Comparison of ENCODE assay signal across 10 cellular contexts in the genomic region with DNA sequence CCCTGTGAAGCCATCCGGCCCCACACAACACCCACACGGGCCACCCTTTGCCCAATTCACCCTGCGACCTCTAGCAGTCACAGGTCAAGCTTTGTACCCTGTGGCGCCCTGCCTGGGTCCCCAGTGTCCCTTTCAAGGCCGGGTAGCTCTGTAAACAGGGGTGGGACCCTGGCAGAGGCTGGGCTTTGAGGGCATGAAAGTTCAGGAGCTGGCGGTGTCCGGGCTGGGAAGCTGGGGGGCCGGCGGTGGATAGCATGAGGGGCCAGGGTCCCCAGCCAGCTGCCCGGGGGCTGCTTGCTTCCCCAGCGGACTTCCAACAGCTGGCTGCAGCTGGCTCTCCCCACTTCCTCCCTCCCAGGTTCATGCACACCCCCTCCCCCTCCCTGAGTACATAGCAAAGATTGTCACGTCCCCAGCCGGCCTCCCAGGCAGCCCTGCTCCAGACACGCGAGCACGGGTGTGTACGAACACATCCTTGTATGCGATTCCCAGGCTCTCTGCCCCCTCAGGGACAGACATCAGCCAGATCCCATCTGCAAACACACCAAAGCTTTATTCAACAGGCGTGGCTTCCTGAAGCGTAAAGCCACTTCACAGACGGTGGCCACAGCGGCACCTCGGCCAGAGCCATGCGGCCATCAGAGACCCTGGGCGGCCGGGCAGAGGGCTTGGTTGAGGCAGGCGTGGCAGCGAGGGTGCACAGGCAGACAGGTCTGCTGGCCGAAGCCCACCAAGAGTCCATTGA. TPM values are rescaled to one million over a fixed set of nuclear protein-coding genes. Genes with fewer than 3 reads are reported as not detected.
DNase-seq lines count a peak whose midpoint lies in the region.
"Had no signal": no experiment of that assay in that cellular context is flagged by ENCODE, and none has a peak within 500 bp of the region (broad histone marks: within the 10 kb centered on the region; RNA-seq: fewer than 3 reads in every experiment).

No MANE protein-coding gene starts in this region.

- peak overlapping the region; percentile 46 for H2BK12ac ChIP-seq in neuronal stem cell (ENCODE audit: low read length)

- no peak overlapping the region for H3K14ac ChIP-seq in neuronal stem cell (ENCODE audit: low read length)

- H4K20me1 ChIP-seq in BLaER1, result no peaks in the 10 kb centered on the region

- DNase-seq in NT2/D1 (ENCODE audit: low read depth, low spot score), result no peak
- DNase-seq in fibroblast of gingiva (ENCODE audit: low read depth), result peak; percentile 83
- no peak for DNase-seq in neuronal stem cell (ENCODE audit: low spot score)
- DNase-seq in HK-2 (ENCODE audit: unreplicated experiment), result no peak
- no peak for DNase-seq in COLO829 (ENCODE audit: low spot score)
- no peak for DNase-seq in activated naive CD4-positive, alpha-beta T cell treated with anti-CD3 and anti-CD28 coated beads, Interleukin-2, amount 50 U/mL, for 16 hours
- DNase-seq in stimulated activated CD4-positive, alpha-beta T cell treated with anti-CD3 and anti-CD28 coated beads, Interleukin-2, amount 100 ng/mL, for 24 hours, result no peak
- DNase-seq: RPMI8226 had no signal

- H2AK5ac ChIP-seq in neuronal stem cell (ENCODE audit: low read depth, low read length), result no peak overlapping the region

- no peak overlapping the region for H2BK120ac ChIP-seq in neuronal stem cell (ENCODE audit: low read depth, low read length)

- no peak overlapping the region for H2AFZ ChIP-seq in neuronal stem cell (ENCODE audit: low read length)

- no CpG with 5 or more reads among the region's 29 CpGs for WGBS in neuronal stem cell (ENCODE audit: extremely low coverage in 2 of 2, insufficient read length in 2 of 2, insufficient replicate concordance in 1 of 2), 2 donors

- H4K91ac ChIP-seq in neuronal stem cell (ENCODE audit: low read depth, low read length, poor library complexity), result no peak overlapping the region

- H3K4me3 ChIP-seq in BLaER1 (peak overlapping the region; percentile 29; the same call in 1 of the 2 replicates), NT2/D1 (ENCODE audit: insufficient read length, low read depth) (no peak overlapping the region), neuronal stem cell (ENCODE audit: low read length in 2 of 2) (no peak overlapping the region)

- H3K4me1 ChIP-seq in BLaER1 (peaks cover 98% of the 10 kb centered on the region), NT2/D1 (ENCODE audit: insufficient read depth, insufficient read length) (peaks cover 51% of the 10 kb centered on the region), neuronal stem cell (ENCODE audit: control insufficient read depth in 2 of 2, insufficient read depth in 1 of 2, low read depth in 1 of 2, low read length in 2 of 2) (peaks cover 4 to 19% of the 10 kb centered on the region in 2 donors)

- H3K18ac ChIP-seq in neuronal stem cell (ENCODE audit: low read length), result no peak overlapping the region

- peak overlapping the region; percentile 85 for H3K23ac ChIP-seq in neuronal stem cell (ENCODE audit: low read depth, low read length, poor library complexity)

- H3K27ac ChIP-seq in BLaER1 (peak overlapping the region; percentile 82), neuronal stem cell (replicated peaks; ENCODE audit: low read length) (no peak overlapping the region)

- no peak overlapping the region for H3K4ac ChIP-seq in neuronal stem cell (ENCODE audit: low read length)

- peak overlapping the region; percentile 94 for H3K4me2 ChIP-seq in BLaER1
- H3K4me2 ChIP-seq in neuronal stem cell (ENCODE audit: insufficient read depth, low read length, poor library complexity, severe bottlenecking), result no peak overlapping the region

- peaks cover 13% of the 10 kb centered on the region for H3K36me3 ChIP-seq in BLaER1
- H3K36me3 ChIP-seq in NT2/D1 (ENCODE audit: insufficient read depth, insufficient read length, low read length), result peaks cover 43% of the 10 kb centered on the region
- H3K36me3 ChIP-seq in neuronal stem cell (replicated peaks in 1 of 2; ENCODE audit: control insufficient read depth in 2 of 2, insufficient read depth in 2 of 2, low read length in 2 of 2), result peaks cover 0 to 6% of the 10 kb centered on the region in 2 donors

- no peaks in the 10 kb centered on the region for H3K27me3 ChIP-seq in BLaER1
- no peaks in the 10 kb centered on the region for H3K27me3 ChIP-seq in NT2/D1 (ENCODE audit: insufficient read depth, insufficient read length)
- no peaks in the 10 kb centered on the region for H3K27me3 ChIP-seq in neuronal stem cell (ENCODE audit: control insufficient read depth in 3 of 3, insufficient read depth in 3 of 3, low read depth in 1 of 3, low read length in 3 of 3)

- peak overlapping the region; percentile 69 for H3K9ac ChIP-seq in BLaER1
- H3K9ac ChIP-seq in NT2/D1 (ENCODE audit: insufficient read length, low read depth), result peak overlapping the region; percentile 69
- H3K9ac ChIP-seq in neuronal stem cell (ENCODE audit: low read depth, low read length, poor library complexity), result peak overlapping the region; percentile 63

- peak overlapping the region; percentile 37 for H2BK15ac ChIP-seq in neuronal stem cell (ENCODE audit: low read length)

- H4K8ac ChIP-seq in neuronal stem cell (ENCODE audit: low read depth, low read length), result no peak overlapping the region

- H3K9me3 ChIP-seq in BLaER1 (no peaks in the 10 kb centered on the region), NT2/D1 (ENCODE audit: insufficient read depth, low read length) (no peaks in the 10 kb centered on the region), neuronal stem cell (replicated peaks in 1 of 2; ENCODE audit: control insufficient read depth in 2 of 2, insufficient read depth in 1 of 2, low read depth in 1 of 2, low read length in 2 of 2) (no peaks in the 10 kb centered on the region)

- H2BK5ac ChIP-seq in neuronal stem cell (ENCODE audit: low read length), result no peak overlapping the region

- peaks cover 5% of the 10 kb centered on the region for H3K79me1 ChIP-seq in neuronal stem cell (ENCODE audit: low read depth, low read length)

RNA-seq across cellular contexts. Expression of a gene that starts 8.2 kb away (rescaled TPM):
- 28.2 TPM for polyA plus RNA-seq in neuronal stem cell (2013, experiment 1 of 2)
- polyA plus RNA-seq in neuronal stem cell (2013, experiment 2 of 2), result 27.7 TPM

RNA-seq across cellular contexts. Expression of a gene that starts 8.3 kb away (rescaled TPM):
- 54.6 TPM for polyA plus RNA-seq in neuronal stem cell (2013, experiment 1 of 2)
- 53.2 TPM for polyA plus RNA-seq in neuronal stem cell (2013, experiment 2 of 2)

RNA-seq across cellular contexts. Expression of a gene that starts 12.8 kb away (rescaled TPM):
- 16.0 TPM for polyA plus RNA-seq in neuronal stem cell (2013, experiment 1 of 2)
- polyA plus RNA-seq in neuronal stem cell (2013, experiment 2 of 2), result 14.8 TPM

RNA-seq across cellular contexts. Expression of a gene that starts 19.9 kb away (rescaled TPM):
- polyA plus RNA-seq in neuronal stem cell (2013, experiment 1 of 2), result 2.0 TPM
- polyA plus RNA-seq in neuronal stem cell (2013, experiment 2 of 2), result 1.7 TPM
- polyA plus RNA-seq: neural cell had no signal

RNA-seq across cellular contexts. Expression of a gene that starts 29.8 kb away (rescaled TPM):
- 21.3 TPM for polyA plus RNA-seq in neuronal stem cell (2013, experiment 1 of 2)
- polyA plus RNA-seq in neuronal stem cell (2013, experiment 2 of 2), result 20.9 TPM
